In the genomic region with DNA sequence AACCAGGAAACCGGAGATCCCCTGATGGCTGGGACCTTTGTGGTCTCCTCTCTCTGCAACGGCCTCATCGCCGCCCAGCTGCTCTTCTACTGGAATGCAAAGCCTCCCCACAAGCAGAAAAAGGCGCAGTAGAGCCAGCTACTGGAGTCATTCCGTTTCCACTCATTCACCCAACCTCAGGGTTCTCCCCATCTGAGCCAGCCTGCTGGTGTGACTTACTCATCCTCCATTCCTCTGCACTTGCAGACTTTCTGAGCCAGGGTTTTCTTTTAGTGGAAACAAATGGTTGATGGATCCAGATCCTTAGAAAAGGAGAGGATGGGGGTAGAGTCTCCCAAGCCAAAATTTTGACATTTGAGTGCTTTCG, we compare ENCODE assay signal across 8 cellular contexts. TPM values are rescaled to one million over a fixed set of nuclear protein-coding genes. Genes with fewer than 3 reads are reported as not detected.
DNase-seq lines count a peak whose midpoint lies in the region; ATAC-seq and TF ChIP-seq lines count a peak whose summit lies in the region.

No MANE protein-coding gene starts in this region.

- H2AFZ ChIP-seq in SK-N-SH (ENCODE audit: low read depth) = no peak overlapping the region

- POLR2A ChIA-PET in SK-N-SH (lab: Yijun Ruan, JAX) = no interaction called here

- peak overlapping the region in 4 of 12 donors; percentile 2 to 15 (median 8) for H3K4me3 ChIP-seq in heart left ventricle
- H3K4me3 ChIP-seq in SK-N-SH (ENCODE audit: low read depth in 2 of 2, low read length in 1 of 2) = no peak overlapping the region
- no peak overlapping the region for H3K4me3 ChIP-seq in fibroblast of pulmonary artery (replicated peaks; ENCODE audit: low read depth, low read length)

- H3K9me2 ChIP-seq in SK-N-SH = no peaks in the 10 kb centered on the region

- no peak for TF ChIP-seq RAD21 in SK-N-SH (IDR thresholded peaks at IDR 0.05; ENCODE audit: low read length)

- intact Hi-C loops in heart left ventricle (cut with DNase I) (loop anchor here in 4 of 10 donors (5.0 to 10.0 kb wide), 2 partner anchors 100 to 233 kb away; partner anchors contain the start of genes KCTD11 (in 2 of the 4), TMEM95 (in 2 of the 4), TP53 (in 2 of the 4) and WRAP53 (in 2 of the 4)), Right ventricle myocardium superior (cut with DNase I) (no loop called here)

- TF ChIP-seq CTCF in heart left ventricle (IDR thresholded peaks at IDR 0.05) (no peak), SK-N-SH (IDR thresholded peaks at IDR 0.05) (0 out of 2 replicates have a peak, but pooled peaks have one; percentile 6), fibroblast of pulmonary artery (IDR thresholded peaks at IDR 0.05; ENCODE audit: low read length, missing control alignments) (no peak)

- H3F3A ChIP-seq in SK-N-SH (replicated peaks; ENCODE audit: insufficient read depth) = peaks cover 38% of the 10 kb centered on the region

- CTCF ChIA-PET in SK-N-SH (lab: Yijun Ruan, JAX) = interaction anchor here (0.8 to 2.2 kb wide), 4 partner anchors 21 to 542 kb away, joined by 3 to 8 read pairs (median 4); partner anchors contain the start of genes SENP3 and TP53

- peaks cover 0 to 44% (median 29%) of the 10 kb centered on the region in 9 donors for H3K36me3 ChIP-seq in heart left ventricle
- peaks cover 11 to 37% of the 10 kb centered on the region in 2 experiments for H3K36me3 ChIP-seq in SK-N-SH (replicated peaks in 1 of 2; ENCODE audit: control insufficient read depth in 1 of 2, insufficient read depth in 2 of 2, low read length in 1 of 2)

- peaks cover 40% of the 10 kb centered on the region for H3K79me2 ChIP-seq in SK-N-SH (ENCODE audit: insufficient read depth)

- WGBS in heart left ventricle, 4 donors = 59 to 82% (median 78%) methylated on average over 7 of the region's 7 CpGs
- 41% methylated on average over 7 of the region's 7 CpGs for WGBS in SK-N-SH (ENCODE audit: low lambda C conversion rate)

- no peak for ATAC-seq in heart left ventricle
- no peak for ATAC-seq in Right ventricle myocardium superior (ENCODE audit: poor library complexity)
- ATAC-seq in GM18520 (IDR thresholded peaks at IDR 0.05; ENCODE audit: unreplicated experiment) = no peak
- ATAC-seq in GM19395 (IDR thresholded peaks at IDR 0.05; ENCODE audit: unreplicated experiment) = no peak

- DNase-seq in heart left ventricle (peak in 1 of 5 donors; percentile 19), Right ventricle myocardium superior (no peak), SK-N-SH (no peak), fibroblast of pulmonary artery (ENCODE audit: low read depth) (peak; percentile 68), stromal cell of bone marrow (ENCODE audit: low read depth) (peak; percentile 90), DMS79 treated with DMSO at 0.1 percent for 48 hours (lab: John Stamatoyannopoulos, UW) (no peak)

- H3K9me3 ChIP-seq in heart left ventricle (no peaks in the 10 kb centered on the region), SK-N-SH (no peaks in the 10 kb centered on the region)

- no peak for TF ChIP-seq POLR2A in heart left ventricle (IDR thresholded peaks at IDR 0.05)

- no peaks in the 10 kb centered on the region for H4K20me1 ChIP-seq in SK-N-SH (ENCODE audit: insufficient read depth)

- H3K27me3 ChIP-seq in heart left ventricle = no peaks in the 10 kb centered on the region
- no peaks in the 10 kb centered on the region for H3K27me3 ChIP-seq in SK-N-SH (ENCODE audit: insufficient read depth)

- no peak overlapping the region; the same call in 1 of the 2 replicates for H3K9ac ChIP-seq in SK-N-SH

- no peak; a peak in 1 of 4 replicates for TF ChIP-seq EP300 in SK-N-SH (IDR thresholded peaks at IDR 0.05; ENCODE audit: borderline replicate concordance in 1 of 2, low read depth in 1 of 2, low read length in 1 of 2)

- H3K4me1 ChIP-seq in heart left ventricle (peaks cover 6 to 61% (median 39%) of the 10 kb centered on the region in 12 donors), SK-N-SH (ENCODE audit: control insufficient read depth in 1 of 2, insufficient read depth in 2 of 2, low read depth in 1 of 2, low read length in 1 of 2) (peaks cover 28 to 43% of the 10 kb centered on the region in 2 experiments)

- H3K27ac ChIP-seq in heart left ventricle (peak overlapping the region in 9 of 12 donors; percentile 26 to 89 (median 64)), SK-N-SH (ENCODE audit: low read depth in 2 of 2, low read length in 1 of 2) (peak overlapping the region; percentile 39 to 65)

- peak overlapping the region; percentile 68; the same call in 1 of the 2 replicates for H3K4me2 ChIP-seq in SK-N-SH

TF ChIP-seq in SK-N-SH, 30 proteins besides CTCF, POLR2A, EP300 and RAD21 (continues in another document):
- TF ChIP-seq RCOR1 (IDR thresholded peaks at IDR 0.05; ENCODE audit: low read length) (no peak), FOSL2 (IDR thresholded peaks at IDR 0.05; ENCODE audit: borderline replicate concordance, low read depth) (peak; percentile 56), USF2 (IDR thresholded peaks at IDR 0.05; ENCODE audit: borderline replicate concordance, low read depth, low read length) (no peak), REST (IDR thresholded peaks at IDR 0.05; ENCODE audit: low read depth, low read length) (no peak), SIN3A (IDR thresholded peaks at IDR 0.05; ENCODE audit: borderline replicate concordance, low read depth, low read length) (0 out of 2 replicates have a peak, but pooled peaks have one; percentile 53), RFX5 (IDR thresholded peaks at IDR 0.05; ENCODE audit: low read length) (no peak), TEAD4 (IDR thresholded peaks at IDR 0.05; ENCODE audit: borderline replicate concordance, insufficient read depth) (0 out of 2 replicates have a peak, but pooled peaks have one; percentile 16), FOXM1 (IDR thresholded peaks at IDR 0.05; ENCODE audit: low read depth) (no peak)

RNA-seq across cellular contexts. Expression of gene SOX15, which starts 2.5 kb away (rescaled TPM):
- 1 to 10 TPM in 4 of 9 donors, under 1 TPM in 4, not detected in 1; 0.65 to 8.0 (median 1.2) TPM for total RNA-seq in heart left ventricle
- 1 to 10 TPM in 1 of 2 donors, under 1 TPM in 1; 0.32 to 2.2 TPM for polyA plus RNA-seq in heart left ventricle
- 0.91 TPM for total RNA-seq in Right ventricle myocardium superior
- 1.3 TPM in 2 replicates for polyA plus RNA-seq in SK-N-SH (2012; rRNA removed)
- polyA plus RNA-seq in SK-N-SH (2012; cell fraction: cytosol; rRNA removed) = 0.59 and 1.1 TPM in 2 replicates
- 1.6 and 1.7 TPM in 2 replicates for polyA plus RNA-seq in SK-N-SH (2012; cell fraction: nucleus; rRNA removed)

RNA-seq across cellular contexts. Expression of gene MPDU1, which starts 3.8 kb away (rescaled TPM):
- total RNA-seq in heart left ventricle (10 to 100 TPM; 18.4 to 90.1 (median 25.4) TPM), Right ventricle myocardium superior (25.9 TPM)
- polyA plus RNA-seq in heart left ventricle (100 to 1,000 TPM in 1 of 2 donors, 10 to 100 TPM in 1; 33.3 to 106 TPM), SK-N-SH (2012; rRNA removed) (126 and 142 TPM in 2 replicates)
- polyA plus RNA-seq in SK-N-SH (2012; cell fraction: cytosol; rRNA removed) = 85.1 and 108 TPM in 2 replicates
- 114 and 134 TPM in 2 replicates for polyA plus RNA-seq in SK-N-SH (2012; cell fraction: nucleus; rRNA removed)

RNA-seq across cellular contexts. Expression of gene CD68, which starts 8.0 kb away (rescaled TPM):
- total RNA-seq in heart left ventricle = 100 to 1,000 TPM in 2 of 9 donors, 10 to 100 TPM in 6, 1 to 10 TPM in 1; 9.9 to 324 (median 22.5) TPM
- polyA plus RNA-seq in heart left ventricle = 10 to 100 TPM; 11.3 to 46.7 TPM
- 32.0 TPM for total RNA-seq in Right ventricle myocardium superior
- polyA plus RNA-seq in SK-N-SH (2012; rRNA removed) = 34.6 and 62.4 TPM in 2 replicates
- polyA plus RNA-seq in SK-N-SH (2012; cell fraction: cytosol; rRNA removed) = 22.0 and 35.5 TPM in 2 replicates
- polyA plus RNA-seq in SK-N-SH (2012; cell fraction: nucleus; rRNA removed) = 2.4 and 3.1 TPM in 2 replicates

RNA-seq across cellular contexts. Expression of gene SENP3, which starts 25.7 kb away (rescaled TPM):
- total RNA-seq in heart left ventricle (10 to 100 TPM; 26.4 to 59.5 (median 28.9) TPM), Right ventricle myocardium superior (30.8 TPM)
- polyA plus RNA-seq in heart left ventricle (10 to 100 TPM; 29.1 to 65.5 TPM), SK-N-SH (2012; rRNA removed) (80.8 and 103 TPM in 2 replicates)
- polyA plus RNA-seq in SK-N-SH (2012; cell fraction: cytosol; rRNA removed) = 69.1 and 90.7 TPM in 2 replicates
- 84.6 and 106 TPM in 2 replicates for polyA plus RNA-seq in SK-N-SH (2012; cell fraction: nucleus; rRNA removed)

RNA-seq across cellular contexts. Expression of gene FXR2, which starts 27.3 kb away (rescaled TPM):
- total RNA-seq in heart left ventricle = 100 to 1,000 TPM in 4 of 9 donors, 10 to 100 TPM in 5; 68.0 to 121 (median 98.6) TPM
- 100 to 1,000 TPM in 1 of 2 donors, 10 to 100 TPM in 1; 72.4 to 123 TPM for polyA plus RNA-seq in heart left ventricle
- 101 TPM for total RNA-seq in Right ventricle myocardium superior
- 56.4 and 62.3 TPM in 2 replicates for polyA plus RNA-seq in SK-N-SH (2012; rRNA removed)
- 30.9 and 44.1 TPM in 2 replicates for polyA plus RNA-seq in SK-N-SH (2012; cell fraction: cytosol; rRNA removed)
- 97.1 and 104 TPM in 2 replicates for polyA plus RNA-seq in SK-N-SH (2012; cell fraction: nucleus; rRNA removed)

Comparison
In these comparisons a context has a peak if more than half of its experiments do, and no peak if none do; other contexts are left out.
1. DNase-seq: peak in fibroblast of pulmonary artery (single experiment) and stromal cell of bone marrow (single experiment); none in Right ventricle myocardium superior (single experiment), SK-N-SH (single experiment) and DMS79 treated with DMSO at 0.1 percent for 48 hours (single experiment).